8 cellular contexts compared by ENCODE assay signal in the genomic region with DNA sequence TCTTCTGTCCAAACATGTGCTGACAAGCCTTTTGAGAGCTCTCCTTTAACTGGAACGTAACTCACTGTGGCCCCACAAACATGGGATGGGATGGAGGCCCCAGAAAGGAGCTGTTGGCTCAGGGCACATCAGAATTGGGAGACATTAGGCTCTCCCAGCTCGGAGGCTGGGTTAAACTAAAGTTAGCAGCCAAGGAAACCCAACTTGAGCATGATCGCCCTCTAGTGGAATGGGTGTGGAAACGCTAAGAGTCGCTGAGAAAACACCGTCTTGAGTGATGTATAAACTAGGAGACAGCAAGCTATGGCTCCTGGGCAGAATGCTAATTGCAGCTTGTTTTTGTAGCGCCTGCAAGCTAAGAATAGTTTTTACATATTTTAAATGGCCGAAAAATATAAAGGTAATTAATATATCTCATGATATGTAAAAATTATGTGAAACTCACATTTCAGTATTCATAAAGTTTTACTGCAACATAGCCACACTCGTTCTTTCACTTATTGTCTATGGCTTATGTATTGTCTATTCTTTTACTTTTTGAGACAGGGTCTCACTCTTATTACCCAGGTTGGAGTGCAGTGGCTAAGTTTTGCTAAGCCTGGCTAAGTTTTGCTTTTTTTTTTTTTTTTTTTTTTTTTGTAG.
DNase-seq lines count a peak whose midpoint lies in the region; ATAC-seq and TF ChIP-seq lines count a peak whose summit lies in the region.

No MANE protein-coding gene starts in this region.

- no peaks in the 10 kb centered on the region for H3K9me3 Mint-ChIP-seq in activated CD8-positive, alpha-beta T cell treated with anti-CD3 and anti-CD28 coated beads for 36 hours
- H3K9me3 Mint-ChIP-seq in naive B cell: no peaks in the 10 kb centered on the region

- no peak overlapping the region for H3K27ac ChIP-seq in upper lobe of right lung

- H3K27me3 ChIP-seq in upper lobe of right lung: no peaks in the 10 kb centered on the region

- peaks cover 9% of the 10 kb centered on the region for H3K4me1 ChIP-seq in upper lobe of right lung

- H3K4me1 Mint-ChIP-seq in activated CD8-positive, alpha-beta T cell treated with anti-CD3 and anti-CD28 coated beads for 36 hours (ENCODE audit: low read depth): no peaks in the 10 kb centered on the region
- peaks cover 0 to 5% (median 4%) of the 10 kb centered on the region in 3 donors for H3K4me1 Mint-ChIP-seq in naive B cell

- peaks cover 8% of the 10 kb centered on the region for H3K27me3 Mint-ChIP-seq in activated CD8-positive, alpha-beta T cell treated with anti-CD3 and anti-CD28 coated beads for 36 hours
- H3K27me3 Mint-ChIP-seq in naive B cell: peaks cover 0 to 8% (median 0%) of the 10 kb centered on the region in 3 donors

- DNase-seq in GM03348 (ENCODE audit: low spot score): peak; percentile 84
- peak; percentile 25 for DNase-seq in NCI-H748 treated with DMSO at 0.1 percent for 48 hours (lab: John Stamatoyannopoulos, UW)
- DNase-seq in activated CD8-positive, alpha-beta T cell treated with anti-CD3 and anti-CD28 coated beads for 36 hours: peak; percentile 59
- peak; percentile 28 for DNase-seq in naive B cell
- DNase-seq in upper lobe of right lung: no peak

- POLR2A ChIA-PET in activated CD8-positive, alpha-beta T cell treated with anti-CD3 and anti-CD28 coated beads for 36 hours (lab: Charles Lee): interaction anchor here (0.8 kb wide), 1 partner anchor 270 kb away, joined by 3 read pairs; no protein-coding TSS in a partner anchor

- no peak overlapping the region for H3K4me3 ChIP-seq in upper lobe of right lung

- ATAC-seq in HG03565 (IDR thresholded peaks at IDR 0.05; ENCODE audit: unreplicated experiment) (peak; percentile 53), esophagus mucosa (peak; percentile 73), naive B cell (ENCODE audit: low read depth in 2 of 2) (peak; percentile 37 to 66), upper lobe of right lung (peak; percentile 78), HG02588 (IDR thresholded peaks at IDR 0.05; ENCODE audit: unreplicated experiment) (no peak)
- ATAC-seq in activated CD8-positive, alpha-beta T cell treated with anti-CD3 and anti-CD28 coated beads for 36 hours: peak; percentile 89

- peak; percentile 70 for TF ChIP-seq CTCF in activated CD8-positive, alpha-beta T cell treated with anti-CD3 and anti-CD28 coated beads for 36 hours (IDR thresholded peaks at IDR 0.05)
- peak; percentile 81 for TF ChIP-seq CTCF in upper lobe of right lung (IDR thresholded peaks at IDR 0.05)

- no peaks in the 10 kb centered on the region for H3K36me3 Mint-ChIP-seq in activated CD8-positive, alpha-beta T cell treated with anti-CD3 and anti-CD28 coated beads for 36 hours (ENCODE audit: low read depth)
- no peaks in the 10 kb centered on the region for H3K36me3 Mint-ChIP-seq in naive B cell

- CTCF ChIA-PET in activated CD8-positive, alpha-beta T cell treated with anti-CD3 and anti-CD28 coated beads for 36 hours (lab: Charles Lee): interaction anchor here (0.6 to 5.8 kb wide), 36 partner anchors 9 to 565 kb away, joined by 3 to 49 read pairs (median 4); no protein-coding TSS in a partner anchor

- intact Hi-C loops in activated CD8-positive, alpha-beta T cell treated with anti-CD3 and anti-CD28 coated beads for 36 hours (cut with micrococcal nuclease): loop anchor here (5.0 kb wide), 1 partner anchor 81 kb away; no protein-coding TSS in a partner anchor
- intact Hi-C loops in upper lobe of right lung (cut with DNase I): no loop called here

- H3K27ac Mint-ChIP-seq in activated CD8-positive, alpha-beta T cell treated with anti-CD3 and anti-CD28 coated beads for 36 hours: no peak overlapping the region
- H3K27ac Mint-ChIP-seq in naive B cell: peak overlapping the region in 1 of 6 donors; percentile 64

- no peak overlapping the region for H3K4me3 Mint-ChIP-seq in activated CD8-positive, alpha-beta T cell treated with anti-CD3 and anti-CD28 coated beads for 36 hours
- no peak overlapping the region for H3K4me3 Mint-ChIP-seq in naive B cell

- H3K36me3 ChIP-seq in upper lobe of right lung: no peaks in the 10 kb centered on the region

- no peaks in the 10 kb centered on the region for H3K9me3 ChIP-seq in upper lobe of right lung
